ENCODE assay signal across 21 cellular contexts in the genomic region with DNA sequence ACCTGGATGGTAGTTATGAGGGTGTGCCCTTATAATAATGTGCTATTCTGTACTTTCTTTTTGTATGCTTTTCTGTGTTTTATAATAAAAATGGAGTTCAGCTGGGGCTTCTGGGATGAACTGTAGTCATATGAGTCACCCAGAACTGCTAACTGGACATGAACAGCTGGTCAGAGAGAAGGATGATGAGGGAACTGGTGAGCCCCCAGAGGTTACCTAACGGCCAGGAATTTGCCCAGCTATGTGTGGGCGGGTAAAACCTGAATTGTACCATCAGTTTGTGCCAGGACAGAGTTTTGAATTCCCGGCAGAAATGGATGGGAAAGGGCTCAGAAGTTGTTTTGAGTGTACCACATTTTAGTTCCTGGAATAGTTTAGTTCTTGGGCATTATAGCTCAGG.
DNase-seq lines count a peak whose midpoint lies in the region; ATAC-seq, FAIRE-seq and TF ChIP-seq lines count a peak whose summit lies in the region.
"Had no signal": no experiment of that assay in that cellular context is flagged by ENCODE, and none has a peak within 500 bp of the region (broad histone marks: within the 10 kb centered on the region; RNA-seq: fewer than 3 reads in every experiment).

No MANE protein-coding gene starts in this region.

- peak; percentile 43 for FAIRE-seq in astrocyte (lab: Jason Lieb, UNC)
- FAIRE-seq: endometrium had no signal

- H3K9me3 Mint-ChIP-seq in HFFc6 (no peaks in the 10 kb centered on the region), astrocyte (ENCODE audit: unreplicated experiment) (no peaks in the 10 kb centered on the region)

- H3K36me3 ChIP-seq in astrocyte (ENCODE audit: insufficient read depth, low read length) (no peaks in the 10 kb centered on the region), thoracic aorta (no peaks in the 10 kb centered on the region)
- H3K36me3 ChIP-seq: heart left ventricle, Peyer's patch, upper lobe of left lung had no signal

- no peaks in the 10 kb centered on the region for H4K20me1 ChIP-seq in astrocyte (ENCODE audit: insufficient read depth, low read length)

- H3K79me2 ChIP-seq in astrocyte (ENCODE audit: insufficient read depth, low read length), result no peaks in the 10 kb centered on the region

- DNase-seq in HFFc6 (peak; percentile 3), astrocyte (ENCODE audit: low read depth) (peak; percentile 77), iris pigment epithelial cell (ENCODE audit: low read depth) (peak; percentile 66), thoracic aorta (ENCODE audit: low spot score) (no peak), middle frontal gyrus (ENCODE audit: extremely low spot score, low spot score) (no peak), SIG-M5 treated with dmso at 0.1 percent for 504 hours (lab: John Stamatoyannopoulos, UW; ENCODE audit: unreplicated experiment) (no peak)
- DNase-seq: activated CD8-positive, alpha-beta memory T cell treated with anti-CD3 and anti-CD28 coated beads, Interleukin-2, amount 50 U/mL, for 4 hours; activated naive CD4-positive, alpha-beta T cell treated with anti-CD3 and anti-CD28 coated beads, Interleukin-2, amount 50 U/mL, for 16 hours; central memory CD4-positive, alpha-beta T cell; H7; heart left ventricle; Karpas-422; naive B cell; NCI-H1694 treated with DMSO at 0.1 percent for 48 hours; NCI-H526; Peyer's patch; stimulated activated CD4-positive, alpha-beta T cell treated with anti-CD3 and anti-CD28 coated beads, Interleukin-2, amount 100 ng/mL, for 48 hours; upper lobe of left lung had no signal

- no peak overlapping the region for H2AFZ ChIP-seq in astrocyte (ENCODE audit: low read depth, low read length)

- ATAC-seq in thoracic aorta (ENCODE audit: insufficient number of reproducible peaks, low FRiP score, low read depth) (peak; percentile 60), HG02840 (IDR thresholded peaks at IDR 0.05; ENCODE audit: low FRiP score, unreplicated experiment) (no peak)

- no peak for TF ChIP-seq CTCF in HFFc6 (IDR thresholded peaks at IDR 0.05)
- no peak for TF ChIP-seq CTCF in astrocyte (IDR thresholded peaks at IDR 0.05; ENCODE audit: insufficient read depth, low read depth, low read length)
- TF ChIP-seq CTCF in thoracic aorta (IDR thresholded peaks at IDR 0.05), result no peak

- H3K9ac ChIP-seq in astrocyte (ENCODE audit: low read length), result no peak overlapping the region

- H3K4me3 Mint-ChIP-seq in HFFc6 (no peak overlapping the region), astrocyte (ENCODE audit: unreplicated experiment) (no peak overlapping the region)
- H3K4me3 Mint-ChIP-seq: naive B cell; T-helper 1 cell treated with Interleukin-12 subunit alpha and Interleukin-12 subunit beta and Interleukin-4 antibody, amounts not matched to agents 30 μg/mL and 1 μg/mL, for 36 hours had no signal

- H3K4me1 Mint-ChIP-seq in HFFc6 (ENCODE audit: low read depth) (peaks cover 10% of the 10 kb centered on the region), astrocyte (ENCODE audit: low read depth, unreplicated experiment) (peaks cover 11% of the 10 kb centered on the region)

- H3K27me3 ChIP-seq in astrocyte (ENCODE audit: insufficient read depth, low read length) (no peaks in the 10 kb centered on the region), thoracic aorta (replicated peaks; ENCODE audit: insufficient read depth) (no peaks in the 10 kb centered on the region)
- H3K27me3 ChIP-seq: Peyer's patch, upper lobe of left lung had no signal

- H3K27ac ChIP-seq in astrocyte (ENCODE audit: low read depth, low read length) (no peak overlapping the region), thoracic aorta (peak overlapping the region in 1 of 2 donors; percentile 41)
- H3K27ac ChIP-seq: heart left ventricle, Peyer's patch, upper lobe of left lung had no signal

- H3K27ac Mint-ChIP-seq in HFFc6 (no peak overlapping the region), astrocyte (ENCODE audit: unreplicated experiment) (peak overlapping the region; percentile 81)
- H3K27ac Mint-ChIP-seq: naive B cell; T-helper 1 cell treated with Interleukin-12 subunit alpha and Interleukin-12 subunit beta and Interleukin-4 antibody, amounts not matched to agents 30 μg/mL and 1 μg/mL, for 36 hours had no signal

- peak overlapping the region; percentile 20 for H3K4me2 ChIP-seq in astrocyte (ENCODE audit: low read length)

- H3K27me3 Mint-ChIP-seq in HFFc6 (ENCODE audit: insufficient read depth) (peaks cover 3% of the 10 kb centered on the region), astrocyte (ENCODE audit: low read depth, unreplicated experiment) (no peaks in the 10 kb centered on the region)
- H3K27me3 Mint-ChIP-seq: naive B cell had no signal

- H3K36me3 Mint-ChIP-seq in HFFc6 (ENCODE audit: low read depth), result no peaks in the 10 kb centered on the region
- no peaks in the 10 kb centered on the region for H3K36me3 Mint-ChIP-seq in astrocyte (ENCODE audit: low read depth, unreplicated experiment)
- H3K36me3 Mint-ChIP-seq: naive B cell had no signal

- H3K9me3 ChIP-seq in astrocyte (ENCODE audit: insufficient read depth, low read depth, low read length) (no peaks in the 10 kb centered on the region), thoracic aorta (no peaks in the 10 kb centered on the region)
- H3K9me3 ChIP-seq: Peyer's patch, upper lobe of left lung had no signal

- H3K4me3 ChIP-seq in astrocyte (ENCODE audit: insufficient read depth, low read depth, low read length), result no peak overlapping the region
- H3K4me3 ChIP-seq in thoracic aorta, result no peak overlapping the region
- H3K4me3 ChIP-seq: heart left ventricle, Peyer's patch, upper lobe of left lung had no signal

- peaks cover 4% of the 10 kb centered on the region for H3K4me1 ChIP-seq in astrocyte (ENCODE audit: insufficient read depth, low read length)
- peaks cover 0 to 2% of the 10 kb centered on the region in 2 donors for H3K4me1 ChIP-seq in thoracic aorta (ENCODE audit: control insufficient read depth in 1 of 2, low read depth in 2 of 2)
- H3K4me1 ChIP-seq: Peyer's patch, upper lobe of left lung had no signal

Comparison
In these comparisons a context has a peak if more than half of its experiments do, and no peak if none do; other contexts are left out.
1. DNase-seq: peak in HFFc6 (single experiment), astrocyte (single experiment) and iris pigment epithelial cell (single experiment); none in thoracic aorta (single experiment), middle frontal gyrus (single experiment) and SIG-M5 treated with dmso at 0.1 percent for 504 hours (single experiment).